In the genomic region with DNA sequence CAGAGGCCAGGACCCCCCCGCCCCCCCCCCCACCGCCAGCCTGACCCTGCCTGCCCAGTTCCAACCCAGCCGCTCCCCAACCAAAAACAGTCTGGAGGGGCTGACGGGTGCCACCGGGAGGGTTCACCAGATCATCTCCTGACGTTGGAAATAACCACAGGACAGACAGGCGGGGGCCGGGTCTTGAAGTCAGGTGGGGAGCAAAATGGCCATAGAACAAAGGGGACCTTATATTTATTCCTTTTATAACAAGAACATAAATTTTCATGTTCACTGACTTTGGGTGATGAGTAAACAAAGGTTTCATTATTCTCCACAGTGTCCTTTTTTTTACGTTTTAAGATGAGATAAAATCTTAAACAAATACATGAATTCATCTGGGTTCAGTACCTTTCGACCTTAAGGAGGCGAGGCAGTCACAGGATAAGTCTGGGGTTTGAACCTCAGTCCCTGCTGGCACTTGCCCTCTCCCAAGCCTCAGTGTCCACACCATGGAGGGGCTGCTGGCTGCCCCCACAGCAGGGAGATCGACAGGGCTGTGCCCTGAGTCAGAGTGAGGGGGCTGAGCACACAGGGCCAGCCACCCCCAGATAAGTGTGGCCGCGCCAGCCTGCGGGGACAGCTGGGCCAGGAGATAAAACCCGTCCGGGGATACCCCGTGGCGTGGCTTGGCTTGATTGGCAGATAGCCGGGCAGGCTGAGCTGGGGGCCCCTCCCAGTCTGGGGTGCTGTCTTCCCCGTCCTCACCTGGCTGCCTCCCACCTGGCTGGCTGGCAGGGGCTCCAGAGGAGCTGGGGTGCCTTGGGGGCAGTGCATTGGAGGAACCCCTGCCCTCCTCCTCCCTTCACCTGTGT, we compare ENCODE assay signal across 7 cellular contexts. TPM values are rescaled to one million over a fixed set of nuclear protein-coding genes. Genes with fewer than 3 reads are reported as not detected.
DNase-seq lines count a peak whose midpoint lies in the region; ATAC-seq, FAIRE-seq and TF ChIP-seq lines count a peak whose summit lies in the region.

No MANE protein-coding gene starts in this region.

- H4K20me1 ChIP-seq in HCT116 (ENCODE audit: insufficient read depth): peaks cover 53% of the 10 kb centered on the region; the same call in 1 of the 2 replicates
- no peaks in the 10 kb centered on the region for H4K20me1 ChIP-seq in endothelial cell of umbilical vein (replicated peaks; ENCODE audit: control insufficient read depth, extremely low read depth, insufficient read depth, low read length)

- H3K4me3 ChIP-seq in HCT116 (replicated peaks in 1 of 2; ENCODE audit: low read depth in 1 of 2, low read length in 2 of 2): 0 out of 4 replicates have a peak overlapping the region, but pooled peaks of 1 of the 2 experiments have one; percentile 9
- H3K4me3 ChIP-seq in endothelial cell of umbilical vein (replicated peaks in 1 of 3; ENCODE audit: insufficient read depth in 1 of 3, low read depth in 1 of 3, low read length in 3 of 3): peak overlapping the region in 1 of 3 experiments; percentile 49
- peak overlapping the region in 4 of 8 donors; percentile 13 to 64 (median 17) for H3K4me3 ChIP-seq in spleen

- POLR2A ChIA-PET in HCT116 (lab: Charles Lee) (interaction anchor here (1.0 to 1.7 kb wide), 5 partner anchors 12 to 74 kb away, joined by 3 to 12 read pairs (median 6); partner anchors contain the start of gene SLC7A5), endothelial cell of umbilical vein (lab: Charles Lee) (no interaction called here)

- peak overlapping the region; percentile 18 for H3K9ac ChIP-seq in HCT116 (ENCODE audit: low read length)
- H3K9ac ChIP-seq in endothelial cell of umbilical vein (replicated peaks; ENCODE audit: extremely low read depth, insufficient read depth, low read length): no peak overlapping the region

- H3K27me3 ChIP-seq in HCT116 (ENCODE audit: insufficient read depth, low read length): no peaks in the 10 kb centered on the region
- H3K27me3 ChIP-seq in endothelial cell of umbilical vein (ENCODE audit: control insufficient read depth in 2 of 2, insufficient read depth in 2 of 2, low read length in 2 of 2): no peaks in the 10 kb centered on the region
- no peaks in the 10 kb centered on the region for H3K27me3 ChIP-seq in spleen (replicated peaks in 1 of 7)

- TF ChIP-seq CTCF in HCT116 (IDR thresholded peaks at IDR 0.05 in 2 of 3, conservative IDR thresholded peaks at IDR 0.05 in 1 of 3; ENCODE audit: borderline replicate concordance in 1 of 3, insufficient read depth in 1 of 3, low read depth in 2 of 3, low read length in 2 of 3) (no peak), endothelial cell of umbilical vein (IDR thresholded peaks at IDR 0.05; ENCODE audit: extremely low read depth in 1 of 2, insufficient read depth in 1 of 2, low read depth in 1 of 2, low read length in 2 of 2) (no peak), spleen (IDR thresholded peaks at IDR 0.05 in 8 of 11, conservative IDR thresholded peaks at IDR 0.05 in 3 of 11) (no peak)

- RAD21 ChIA-PET in HCT116 (lab: Charles Lee; ENCODE audit: low non-redundant PET in 1 of 2, low total read pairs in 2 of 2, uncharacterized antibody in 2 of 2, unreplicated experiment in 2 of 2): no interaction called here

- TF ChIP-seq RAD21 in HCT116 (IDR thresholded peaks at IDR 0.05; ENCODE audit: low read depth): no peak

- DNase-seq in HCT116 (ENCODE audit: low read depth, low spot score) (no peak), SK-MEL-5 (ENCODE audit: low read depth, low spot score) (peak; percentile 98), endothelial cell of umbilical vein (ENCODE audit: low read depth, low spot score) (no peak), spleen (peak; percentile 82), sciatic nerve (ENCODE audit: low spot score) (no peak)

- H3K27ac ChIP-seq in HCT116 (ENCODE audit: low read depth, low read length) (peak overlapping the region; percentile 81), endothelial cell of umbilical vein (ENCODE audit: insufficient read depth, low read depth, low read length) (peak overlapping the region; percentile 43), spleen (peak overlapping the region in 7 of 8 donors; percentile 22 to 95 (median 78))

- TF ChIP-seq POLR2A in HCT116 (IDR thresholded peaks at IDR 0.05; ENCODE audit: borderline replicate concordance, extremely low read depth, insufficient read depth, insufficient read length): no peak
- no peak for TF ChIP-seq POLR2A in endothelial cell of umbilical vein (IDR thresholded peaks at IDR 0.05; ENCODE audit: low read depth, low read length)
- TF ChIP-seq POLR2A in spleen (IDR thresholded peaks at IDR 0.05): no peak

- dilution Hi-C loops in endothelial cell of umbilical vein (cut with MboI; ENCODE audit: extremely low pct_ligation_motif_present, low sequenced_read_pairs): no loop called here

- ATAC-seq in HCT116 (peak; percentile 26), HG03097 (IDR thresholded peaks at IDR 0.05; ENCODE audit: low FRiP score, unreplicated experiment) (no peak), sciatic nerve (no peak), GM19397 (IDR thresholded peaks at IDR 0.05; ENCODE audit: unreplicated experiment) (no peak)

- H3K4me1 ChIP-seq in HCT116 (ENCODE audit: control insufficient read depth in 1 of 2, insufficient read depth in 2 of 2, low read length in 2 of 2): peaks cover 32 to 38% of the 10 kb centered on the region in 2 experiments
- H3K4me1 ChIP-seq in endothelial cell of umbilical vein (ENCODE audit: control insufficient read depth, extremely low read depth, insufficient read depth, low read length): peaks cover 4% of the 10 kb centered on the region
- peaks cover 15 to 93% (median 58%) of the 10 kb centered on the region in 6 donors for H3K4me1 ChIP-seq in spleen

- no peaks in the 10 kb centered on the region for H3K9me2 ChIP-seq in HCT116 (ENCODE audit: insufficient read depth)

- TSS peak; percentile 100 for BruUV-seq in HCT116 (replicated peaks; lab: Mats Ljungman, UMichigan)
- TSS peak; percentile 76 for BruUV-seq in endothelial cell of umbilical vein (replicated peaks; lab: Mats Ljungman, UMichigan)

- H2AFZ ChIP-seq in HCT116 (ENCODE audit: low read depth, low read length, poor library complexity, severe bottlenecking): no peak overlapping the region
- H2AFZ ChIP-seq in endothelial cell of umbilical vein (ENCODE audit: low read depth, low read length): no peak overlapping the region

- CTCF ChIA-PET in HCT116 (lab: Charles Lee) (interaction anchor here (0.9 kb wide), 1 partner anchor 17 kb away, joined by 3 read pairs; no protein-coding TSS in a partner anchor), endothelial cell of umbilical vein (lab: Charles Lee) (interaction anchor here (0.6 to 2.6 kb wide), 8 partner anchors 12 to 77 kb away, joined by 3 to 36 read pairs (median 5); no protein-coding TSS in a partner anchor)

- H3K79me2 ChIP-seq in HCT116 (ENCODE audit: insufficient read depth, low read length): peaks cover 99% of the 10 kb centered on the region
- H3K79me2 ChIP-seq in endothelial cell of umbilical vein (ENCODE audit: control insufficient read depth, insufficient read depth, low read length): peaks cover 79% of the 10 kb centered on the region

- H3K9me1 ChIP-seq in endothelial cell of umbilical vein (replicated peaks; ENCODE audit: control insufficient read depth, extremely low read depth, insufficient read depth, low read length): no peaks in the 10 kb centered on the region

- H3K36me3 ChIP-seq in HCT116 (ENCODE audit: control insufficient read depth in 1 of 2, insufficient read depth in 2 of 2, low read length in 2 of 2): peaks cover 11 to 70% of the 10 kb centered on the region in 2 experiments
- H3K36me3 ChIP-seq in endothelial cell of umbilical vein (ENCODE audit: control insufficient read depth in 2 of 2, extremely low read depth in 1 of 2, insufficient read depth in 2 of 2, low read length in 2 of 2): peaks cover 0 to 2% of the 10 kb centered on the region in 2 experiments
- H3K36me3 ChIP-seq in spleen: peaks cover 0 to 25% (median 0%) of the 10 kb centered on the region in 6 donors

- 66 to 73% (median 69%) methylated on average over 13 to 21 of the region's 21 CpGs for WGBS in spleen, 5 donors

- intact Hi-C loops in HCT116 (cut with micrococcal nuclease): no loop called here
- intact Hi-C loops in endothelial cell of umbilical vein (cut with micrococcal nuclease): loop anchor here (5.0 kb wide), 1 partner anchor 77 kb away; no protein-coding TSS in a partner anchor
- intact Hi-C loops in spleen (cut with DNase I; ENCODE audit: low total_unique reads): no loop called here
- intact Hi-C loops in sciatic nerve (cut with DNase I): no loop called here

- in situ Hi-C loops in SK-MEL-5 (cut with HindIII; ENCODE audit: low pct_unique_long_range_greater_than_20kb, low sequenced_read_pairs): no loop called here

- H3K9me3 ChIP-seq in HCT116 (ENCODE audit: control insufficient read depth in 1 of 2, insufficient read depth in 1 of 2, low read depth in 1 of 2, low read length in 2 of 2) (no peaks in the 10 kb centered on the region), endothelial cell of umbilical vein (replicated peaks; ENCODE audit: control insufficient read depth, insufficient read depth, low read length) (no peaks in the 10 kb centered on the region), spleen (no peaks in the 10 kb centered on the region)

- H3K4me2 ChIP-seq in HCT116 (ENCODE audit: low read length): peak overlapping the region; percentile 62
- no peak overlapping the region for H3K4me2 ChIP-seq in endothelial cell of umbilical vein (ENCODE audit: insufficient read depth, low read length)

- no peak for FAIRE-seq in endothelial cell of umbilical vein (lab: Jason Lieb, UNC)

TF ChIP-seq in HCT116, 20 proteins besides CTCF, POLR2A, EP300 and RAD21 (continues in another document):
- TF ChIP-seq EZH2 (IDR thresholded peaks at IDR 0.05) (no peak), ELF1 (IDR thresholded peaks at IDR 0.05; ENCODE audit: borderline replicate concordance, low read depth) (no peak)

TF ChIP-seq in endothelial cell of umbilical vein, 7 proteins besides CTCF, POLR2A, EP300 and RAD21 (continues in another document):
- no peak for TF ChIP-seq EZH2 (IDR thresholded peaks at IDR 0.05; ENCODE audit: borderline replicate concordance, low read depth, low read length, severe bottlenecking)

RNA-seq across cellular contexts. Expression of gene SLC7A5, which starts 15.0 kb away (rescaled TPM):
- total RNA-seq in HCT116 (2021; ENCODE audit: unreplicated experiment) (482 TPM), endothelial cell of umbilical vein (29.2 and 30.7 TPM in 2 replicates), spleen (10 to 100 TPM in 6 of 7 donors, 1 to 10 TPM in 1; 9.8 to 30.6 (median 18.5) TPM), sciatic nerve (11.5 TPM)
- polyA plus RNA-seq in HCT116 (2012): 533 and 540 TPM in 2 replicates
- total RNA-seq in SK-MEL-5 (2014; rRNA removed; shearing (Covaris generic)): 190 and 226 TPM in 2 replicates
- 762 and 970 TPM in 2 replicates for polyA plus RNA-seq in SK-MEL-5 (2015; cell fraction: cytosol; rRNA removed)
- polyA plus RNA-seq in SK-MEL-5 (2015; cell fraction: nucleus; rRNA removed): 170 and 178 TPM in 2 replicates
- polyA plus RNA-seq in endothelial cell of umbilical vein (14.1 and 17.3 TPM in 2 replicates), spleen (1 to 10 TPM; 2.5 to 7.3 (median 5.1) TPM)
- 12.0 and 13.4 TPM in 2 replicates for polyA plus RNA-seq in endothelial cell of umbilical vein (2011; cell fraction: cytosol; rRNA removed)
- polyA plus RNA-seq in endothelial cell of umbilical vein (2011; cell fraction: nucleus; rRNA removed): 13.8 and 16.1 TPM in 2 replicates
- polyA plus RNA-seq in endothelial cell of umbilical vein (2012): 16.2 and 20.4 TPM in 2 replicates
- 10.3 and 12.3 TPM in 2 replicates for polyA minus RNA-seq in endothelial cell of umbilical vein
- polyA minus RNA-seq in endothelial cell of umbilical vein (2011; cell fraction: cytosol; rRNA and poly(A)+ RNA removed): 232 TPM
- polyA minus RNA-seq in endothelial cell of umbilical vein (2011; cell fraction: nucleus; rRNA and poly(A)+ RNA removed): 9.2 and 14.2 TPM in 2 replicates

Comparison
In these comparisons a context has a peak if more than half of its experiments do, and no peak if none do; other contexts are left out.
1. DNase-seq: peak in SK-MEL-5 (single experiment) and spleen (single experiment); none in HCT116 (single experiment), endothelial cell of umbilical vein (single experiment) and sciatic nerve (single experiment).
2. Peak in every context shown above with its lines, with median percentiles within 50 percentile points of each other: H3K27ac ChIP-seq.